1 cellular context compared by ENCODE assay signal in genomic region chr9:134376386-134377142, GRCh38.
A peak's percentile ranks its signal among the peaks of the same experiment; 100 is the strongest.
TF ChIP-seq lines count a peak whose summit lies in the region.

No MANE protein-coding gene starts in this region.

TF ChIP-seq in HepG2, 621 proteins besides CTCF, POLR2A, EP300 and RAD21 (continued from another document and continues in another):
- TF ChIP-seq ZBTB4 (CRISPR knock-in tag; IDR thresholded peaks at IDR 0.05; ENCODE audit: borderline replicate concordance) (peak; percentile 93; the same call in 1 of the 2 replicates), NR2C2 (CRISPR knock-in tag; IDR thresholded peaks at IDR 0.05; ENCODE audit: borderline replicate concordance) (peak; percentile 94), ZBTB2 (CRISPR knock-in tag; IDR thresholded peaks at IDR 0.05; ENCODE audit: low read depth) (no peak), ZNF451 (CRISPR knock-in tag; IDR thresholded peaks at IDR 0.05) (no peak), ZMYM2 (CRISPR knock-in tag; IDR thresholded peaks at IDR 0.05) (0 out of 2 replicates have a peak, but pooled peaks have one; percentile 23), SP5 (CRISPR knock-in tag; IDR thresholded peaks at IDR 0.05; ENCODE audit: borderline replicate concordance, low read depth) (peak; percentile 80), ZNF639 (CRISPR knock-in tag; conservative IDR thresholded peaks at IDR 0.05) (no peak), ZKSCAN1 (IDR thresholded peaks at IDR 0.05; ENCODE audit: low read length) (no peak), AHDC1 (CRISPR knock-in tag; IDR thresholded peaks at IDR 0.05; ENCODE audit: borderline replicate concordance) (no peak), TCF7 (IDR thresholded peaks at IDR 0.05; ENCODE audit: low read depth) (no peak), ZNF567 (CRISPR knock-in tag; IDR thresholded peaks at IDR 0.05; ENCODE audit: borderline replicate concordance) (no peak), ZNF180 (CRISPR knock-in tag; IDR thresholded peaks at IDR 0.05; ENCODE audit: borderline replicate concordance, low read depth) (no peak), RORA (CRISPR knock-in tag; IDR thresholded peaks at IDR 0.05) (no peak), EZH2 (conservative IDR thresholded peaks at IDR 0.05; ENCODE audit: low read depth, low read length) (no peak), ARNTL (CRISPR knock-in tag; IDR thresholded peaks at IDR 0.05) (no peak), KAT7 (CRISPR knock-in tag; IDR thresholded peaks at IDR 0.05; ENCODE audit: borderline replicate concordance) (no peak), BORCS8-MEF2B (CRISPR knock-in tag; IDR thresholded peaks at IDR 0.05) (peak; percentile 52; the same call in 1 of the 2 replicates), TFE3 (CRISPR knock-in tag; IDR thresholded peaks at IDR 0.05) (peak; percentile 61; the same call in 1 of the 2 replicates), RXRA (CRISPR knock-in tag; IDR thresholded peaks at IDR 0.05) (peak; percentile 75), REPIN1 (CRISPR knock-in tag; IDR thresholded peaks at IDR 0.05; ENCODE audit: borderline replicate concordance, low read depth) (no peak), PHF21A (CRISPR knock-in tag; IDR thresholded peaks at IDR 0.05) (no peak), MYC (CRISPR knock-in tag; IDR thresholded peaks at IDR 0.05; ENCODE audit: borderline replicate concordance) (peak; percentile 51; the same call in 1 of the 2 replicates), PLSCR1 (CRISPR knock-in tag; IDR thresholded peaks at IDR 0.05; ENCODE audit: borderline replicate concordance) (no peak), IKZF1 (IDR thresholded peaks at IDR 0.05) (no peak), ZNF569 (CRISPR knock-in tag; IDR thresholded peaks at IDR 0.05; ENCODE audit: borderline replicate concordance) (no peak), ZBTB25 (CRISPR knock-in tag; IDR thresholded peaks at IDR 0.05) (no peak), LRRFIP1 (CRISPR knock-in tag; conservative IDR thresholded peaks at IDR 0.05) (no peak), EHMT2 (IDR thresholded peaks at IDR 0.05; ENCODE audit: borderline replicate concordance, low read depth, low read length) (no peak), FOXK2 (IDR thresholded peaks at IDR 0.05) (no peak), XBP1 (CRISPR knock-in tag; IDR thresholded peaks at IDR 0.05) (no peak), ZNF503 (CRISPR knock-in tag; IDR thresholded peaks at IDR 0.05) (no peak), ZBTB1 (CRISPR knock-in tag; IDR thresholded peaks at IDR 0.05; ENCODE audit: borderline replicate concordance) (no peak), ZNF790 (CRISPR knock-in tag; IDR thresholded peaks at IDR 0.05; ENCODE audit: borderline replicate concordance) (no peak), KMT2B (CRISPR knock-in tag; IDR thresholded peaks at IDR 0.05) (no peak), ADNP (CRISPR knock-in tag; IDR thresholded peaks at IDR 0.05) (no peak), ONECUT2 (CRISPR knock-in tag; IDR thresholded peaks at IDR 0.05) (no peak), AGO1 (IDR thresholded peaks at IDR 0.05; ENCODE audit: low read depth, low read length, poor library complexity, severe bottlenecking) (no peak), ZNF704 (CRISPR knock-in tag; IDR thresholded peaks at IDR 0.05; ENCODE audit: borderline replicate concordance) (no peak), SRF (IDR thresholded peaks at IDR 0.05; ENCODE audit: low read depth, low read length) (no peak), SMAD1 (CRISPR knock-in tag; IDR thresholded peaks at IDR 0.05; ENCODE audit: borderline replicate concordance, low read depth) (no peak), ZKSCAN8 (CRISPR knock-in tag; IDR thresholded peaks at IDR 0.05; ENCODE audit: borderline replicate concordance) (no peak)
